ENCODE assay signal across 8 cellular contexts in genomic region chr9:40992472-40992821, GRCh38.
A peak's percentile ranks its signal among the peaks of the same experiment; 100 is the strongest.
DNase-seq lines count a peak whose midpoint lies in the region; ATAC-seq, FAIRE-seq and TF ChIP-seq lines count a peak whose summit lies in the region.
"Not testable (repeated sequence)": the region's sequence is repeated elsewhere in the genome, so short reads cannot be mapped to it uniquely, and the experiment has no call there.

No MANE protein-coding gene starts in this region.

- H3K9ac ChIP-seq in skeletal muscle satellite cell (ENCODE audit: low read depth, low read length): peak overlapping the region; percentile 85

- H3K27ac ChIP-seq in esophagus (ENCODE audit: low read depth in 2 of 2, low read length in 1 of 2) (peak overlapping the region; percentile 93 to 99), right lobe of liver (peak overlapping the region; percentile 80 to 90 (median 87))

- peaks cover 32% of the 10 kb centered on the region for H3K4me1 Mint-ChIP-seq in activated T-cell treated with anti-CD3 and anti-CD28 coated beads, Interleukin-2, amount 50 U/mL, for 4 hours (ENCODE audit: low read depth)

- intact Hi-C loops in right lobe of liver (cut with DNase I): not testable (repeated sequence)

- H3K4me2 ChIP-seq in skeletal muscle satellite cell (ENCODE audit: low read length): peak overlapping the region; percentile 84

- ATAC-seq in GM18870 (IDR thresholded peaks at IDR 0.05; ENCODE audit: unreplicated experiment) (peak; percentile 20), HG02588 (IDR thresholded peaks at IDR 0.05; ENCODE audit: unreplicated experiment) (peak; percentile 37), right lobe of liver (peak; percentile 11 to 47 (median 36))
- peak in 1 of 2 donors; percentile 14 for ATAC-seq in activated T-cell treated with anti-CD3 and anti-CD28 coated beads, Interleukin-2, amount 50 U/mL, for 4 hours

- H3K4me3 Mint-ChIP-seq in activated T-cell treated with anti-CD3 and anti-CD28 coated beads, Interleukin-2, amount 50 U/mL, for 4 hours: not testable (repeated sequence)

- not testable (repeated sequence) for H3K27me3 Mint-ChIP-seq in activated T-cell treated with anti-CD3 and anti-CD28 coated beads, Interleukin-2, amount 50 U/mL, for 4 hours (ENCODE audit: low read depth)

- not testable (repeated sequence) for TF ChIP-seq CTCF in right lobe of liver (IDR thresholded peaks at IDR 0.05)

- TF ChIP-seq POLR2A in right lobe of liver (IDR thresholded peaks at IDR 0.05): not testable (repeated sequence)

- not testable (repeated sequence) for H3K36me3 ChIP-seq in esophagus (ENCODE audit: control insufficient read depth in 2 of 2, insufficient read depth in 2 of 2, low read length in 1 of 2); right lobe of liver; skeletal muscle satellite cell (ENCODE audit: insufficient read depth, low read length)

- peak; percentile 2 for DNase-seq in AG08395 (ENCODE audit: low spot score)
- peak; percentile 5 for DNase-seq in HTR-8/SVneo (ENCODE audit: insufficient read length, low spot score)
- peak; percentile 19 for DNase-seq in activated T-cell treated with anti-CD3 and anti-CD28 coated beads, Interleukin-2, amount 50 U/mL, for 4 hours
- peak; percentile 67 to 86 (median 78) for DNase-seq in right lobe of liver

- FAIRE-seq in HTR-8/SVneo (lab: Jason Lieb, UNC): not testable (repeated sequence)

- H3K9me3 Mint-ChIP-seq in activated T-cell treated with anti-CD3 and anti-CD28 coated beads, Interleukin-2, amount 50 U/mL, for 4 hours: not testable (repeated sequence)

- 10 to 13% methylated on average over 25 of the region's 25 CpGs for WGBS in esophagus, 2 donors
- WGBS in right lobe of liver (ENCODE audit: insufficient coverage, low coverage, low lambda C conversion rate, missing lambda C conversion rate): 10% methylated on average over 25 of the region's 25 CpGs

- not testable (repeated sequence) for H3K9me3 ChIP-seq in esophagus (ENCODE audit: control insufficient read depth in 2 of 2, insufficient read depth in 1 of 2, low read depth in 1 of 2, low read length in 1 of 2); right lobe of liver; skeletal muscle satellite cell (replicated peaks; ENCODE audit: low read length)

- not testable (repeated sequence) for H3K4me1 ChIP-seq in esophagus (ENCODE audit: control insufficient read depth in 2 of 2, insufficient read depth in 2 of 2, low read length in 1 of 2); skeletal muscle satellite cell (ENCODE audit: control insufficient read depth, insufficient read depth, low read length)
- H3K4me1 ChIP-seq in right lobe of liver: peaks cover 0 to 10% (median 3%) of the 10 kb centered on the region in 4 donors

- H3K4me3 ChIP-seq in esophagus (ENCODE audit: low read depth in 1 of 2, low read length in 2 of 2): peak overlapping the region; percentile 56 to 66
- H3K4me3 ChIP-seq in right lobe of liver: peak overlapping the region; percentile 79 to 82 (median 81)
- H3K4me3 ChIP-seq in skeletal muscle satellite cell (ENCODE audit: low read length): peak overlapping the region; percentile 77

- H3K36me3 Mint-ChIP-seq in activated T-cell treated with anti-CD3 and anti-CD28 coated beads, Interleukin-2, amount 50 U/mL, for 4 hours (ENCODE audit: insufficient read depth): peaks cover 20% of the 10 kb centered on the region

- not testable (repeated sequence) for H3K27me3 ChIP-seq in esophagus (ENCODE audit: control insufficient read depth in 1 of 2, insufficient read depth in 2 of 2, low read length in 2 of 2); right lobe of liver; skeletal muscle satellite cell (ENCODE audit: control insufficient read depth, insufficient read depth, low read length)

Comparison
In these comparisons a context has a peak if more than half of its experiments do, and no peak if none do; other contexts are left out.
1. DNase-seq: peak in every context shown above with its lines; median percentile 78 in right lobe of liver; 19 in activated T-cell treated with anti-CD3 and anti-CD28 coated beads, Interleukin-2, amount 50 U/mL, for 4 hours; 5 in HTR-8/SVneo; 2 in AG08395.